In genomic region chr3:48663489-48664312, GRCh38 we compare ENCODE assay signal across 8 cellular contexts. TPM values are rescaled to one million over a fixed set of nuclear protein-coding genes. Genes with fewer than 3 reads are reported as not detected.
DNase-seq lines count a peak whose midpoint lies in the region; TF ChIP-seq lines count a peak whose summit lies in the region.

No MANE protein-coding gene starts in this region.

- peaks cover 22% of the 10 kb centered on the region for H3K4me1 ChIP-seq in adipocyte (ENCODE audit: control insufficient read depth, insufficient read depth, low read length)
- H3K4me1 ChIP-seq in parathyroid adenoma = peaks cover 2% of the 10 kb centered on the region
- peaks cover 0 to 33% (median 8%) of the 10 kb centered on the region in 4 donors for H3K4me1 ChIP-seq in tibial nerve

- no peaks in the 10 kb centered on the region for H3K27me3 ChIP-seq in SU-DHL-6 (ENCODE audit: low read length)
- H3K27me3 ChIP-seq in adipocyte (replicated peaks; ENCODE audit: control insufficient read depth, insufficient read depth, low read length) = no peaks in the 10 kb centered on the region
- no peaks in the 10 kb centered on the region for H3K27me3 ChIP-seq in parathyroid adenoma (ENCODE audit: control insufficient read depth, insufficient read depth, low read length)
- peaks cover 0 to 20% of the 10 kb centered on the region in 2 donors for H3K27me3 ChIP-seq in tibial nerve

- H2AFZ ChIP-seq in SU-DHL-6 (ENCODE audit: low read depth, low read length, severe bottlenecking) (peak overlapping the region; percentile 4), parathyroid adenoma (peak overlapping the region; percentile 65)

- intact Hi-C loops in cardiac septum (cut with DNase I) = no loop called here

- peak; percentile 100 for DNase-seq in GM10248 (ENCODE audit: extremely low spot score)
- peak; percentile 85 for DNase-seq in HFF-Myc (ENCODE audit: extremely low read depth, low read depth)
- peak; percentile 90 for DNase-seq in NCI-H1105 (lab: John Stamatoyannopoulos, UW)
- DNase-seq in adipocyte (ENCODE audit: low read depth) = peak; percentile 96
- DNase-seq in cardiac septum (ENCODE audit: low spot score) = peak; percentile 93
- peak; percentile 88 for DNase-seq in tibial nerve (ENCODE audit: low spot score in 2 of 2)

- H3K4me2 ChIP-seq in SU-DHL-6 (ENCODE audit: low read depth, low read length, poor library complexity, severe bottlenecking) = peak overlapping the region; percentile 47
- peak overlapping the region; percentile 97 for H3K4me2 ChIP-seq in parathyroid adenoma (ENCODE audit: low read length)

- H3K9me2 ChIP-seq in SU-DHL-6 (replicated peaks; ENCODE audit: insufficient read depth, low read length) = no peaks in the 10 kb centered on the region

- POLR2A ChIA-PET in GM10248 (lab: Yijun Ruan, JAX) = interaction anchor here (0.5 to 0.6 kb wide), 2 partner anchors 11 to 121 kb away, joined by 3 read pairs; no protein-coding TSS in a partner anchor

- H3K9me3 ChIP-seq in SU-DHL-6 (ENCODE audit: insufficient read depth, low read length) = no peaks in the 10 kb centered on the region
- H3K9me3 ChIP-seq in adipocyte (ENCODE audit: control insufficient read depth, low read length) = no peaks in the 10 kb centered on the region
- no peaks in the 10 kb centered on the region for H3K9me3 ChIP-seq in parathyroid adenoma (ENCODE audit: control insufficient read depth, low read length)
- no peaks in the 10 kb centered on the region for H3K9me3 ChIP-seq in tibial nerve

- H3K4me3 ChIP-seq in HFF-Myc (replicated peaks; ENCODE audit: low read depth, low read length) (peak overlapping the region; percentile 38), SU-DHL-6 (ENCODE audit: insufficient read depth, low read length, poor library complexity, severe bottlenecking) (peak overlapping the region; percentile 49), adipocyte (ENCODE audit: low read length) (peak overlapping the region; percentile 84), parathyroid adenoma (ENCODE audit: low read depth, low read length) (peak overlapping the region; percentile 72), tibial nerve (peak overlapping the region; percentile 47 to 60 (median 54))

- peak; percentile 54 to 68 for TF ChIP-seq POLR2A in tibial nerve (IDR thresholded peaks at IDR 0.05)

- TF ChIP-seq CTCF in GM10248 (IDR thresholded peaks at IDR 0.05; ENCODE audit: control extremely low read depth, extremely low read depth, low read depth, missing control alignments) (peak; percentile 86), HFF-Myc (IDR thresholded peaks at IDR 0.05; ENCODE audit: low read depth, low read length, missing control alignments) (peak; percentile 78), SU-DHL-6 (IDR thresholded peaks at IDR 0.05; ENCODE audit: insufficient read depth, low read length, poor library complexity, severe bottlenecking) (peak; percentile 53), parathyroid adenoma (IDR thresholded peaks at IDR 0.05) (peak; percentile 87), tibial nerve (IDR thresholded peaks at IDR 0.05) (peak; percentile 67 to 90 (median 79))

- CTCF ChIA-PET in GM10248 (lab: Yijun Ruan, JAX) = interaction anchor here (0.6 to 5.3 kb wide), 16 partner anchors 10 to 263 kb away, joined by 3 to 28 read pairs (median 4); partner anchors contain the start of genes NCKIPSD and SLC26A6

- WGBS in tibial nerve, 2 donors = 0 to 2% methylated on average over 38 to 46 of the region's 66 CpGs

- peak; percentile 70 to 90 for TF ChIP-seq EP300 in tibial nerve (IDR thresholded peaks at IDR 0.05)

- H3K9ac ChIP-seq in SU-DHL-6 (ENCODE audit: low read length) (peak overlapping the region; percentile 60), adipocyte (ENCODE audit: low read length) (peak overlapping the region; percentile 83), parathyroid adenoma (peak overlapping the region; percentile 57)

- H3K79me2 ChIP-seq in SU-DHL-6 (ENCODE audit: insufficient read depth, low read length) (no peaks in the 10 kb centered on the region), parathyroid adenoma (no peaks in the 10 kb centered on the region)

- 0 out of 2 replicates have a peak, but pooled peaks cover 3% of the 10 kb centered on the region for H3F3A ChIP-seq in SU-DHL-6 (ENCODE audit: insufficient read depth)

- no peaks in the 10 kb centered on the region for H4K20me1 ChIP-seq in SU-DHL-6 (ENCODE audit: low read depth, low read length)

- H3K36me3 ChIP-seq in SU-DHL-6 (ENCODE audit: low read length) = no peaks in the 10 kb centered on the region
- no peaks in the 10 kb centered on the region for H3K36me3 ChIP-seq in adipocyte (ENCODE audit: control insufficient read depth, insufficient read depth, low read length, severe bottlenecking)
- H3K36me3 ChIP-seq in parathyroid adenoma (ENCODE audit: control insufficient read depth, insufficient read depth, low read length) = no peaks in the 10 kb centered on the region
- H3K36me3 ChIP-seq in tibial nerve = no peaks in the 10 kb centered on the region

- H3K27ac ChIP-seq in SU-DHL-6 (ENCODE audit: low read depth, low read length) = peak overlapping the region; percentile 57
- H3K27ac ChIP-seq in parathyroid adenoma = peak overlapping the region; percentile 91
- peak overlapping the region; percentile 75 to 98 (median 92) for H3K27ac ChIP-seq in tibial nerve

RNA-seq across cellular contexts. Expression of gene CELSR3, which starts 1.0 kb away (rescaled TPM):
- 0.22 TPM for total RNA-seq in cardiac septum
- 10 to 100 TPM in 1 of 4 donors, 1 to 10 TPM in 2, under 1 TPM in 1; 0.87 to 13.5 (median 1.5) TPM for total RNA-seq in tibial nerve

RNA-seq across cellular contexts. Expression of gene NCKIPSD, which starts 22.0 kb away (rescaled TPM):
- total RNA-seq in cardiac septum (22.5 TPM), tibial nerve (10 to 100 TPM; 32.4 to 88.5 (median 51.8) TPM)

RNA-seq across cellular contexts. Expression of gene SLC26A6, which starts 28.4 kb away (rescaled TPM):
- total RNA-seq in cardiac septum (8.9 TPM), tibial nerve (10 to 100 TPM; 13.8 to 26.4 (median 15.9) TPM)

RNA-seq across cellular contexts. Expression of gene TMEM89, which starts 42.1 kb away (rescaled TPM):
- total RNA-seq in cardiac septum (not detected), tibial nerve (not detected)

RNA-seq across cellular contexts. Expression of gene IP6K2, which starts 53.3 kb away (rescaled TPM):
- total RNA-seq in cardiac septum (23.9 TPM), tibial nerve (100 to 1,000 TPM; 130 to 202 (median 171) TPM)

Comparison
In these comparisons a context has a peak if more than half of its experiments do, and no peak if none do; other contexts are left out.
1. Peak in every context shown above with its lines: DNase-seq, H3K4me3 ChIP-seq and H3K27ac ChIP-seq.